Comparison of ENCODE assay signal across 14 cellular contexts in genomic region chr18:47775961-47776360, GRCh38.
DNase-seq lines count a peak whose midpoint lies in the region; ATAC-seq, FAIRE-seq and TF ChIP-seq lines count a peak whose summit lies in the region.
"Had no signal": no experiment of that assay in that cellular context is flagged by ENCODE, and none has a peak within 500 bp of the region (broad histone marks: within the 10 kb centered on the region; RNA-seq: fewer than 3 reads in every experiment).

No MANE protein-coding gene starts in this region.

- POLR2A ChIA-PET in HepG2 (lab: Yijun Ruan, JAX), result no interaction called here

- H3K9me3 ChIP-seq in Karpas-422 (ENCODE audit: low read length), result no peaks in the 10 kb centered on the region
- H3K9me3 ChIP-seq in HepG2 (ENCODE audit: low read length), result no peaks in the 10 kb centered on the region
- H3K9me3 ChIP-seq: ovary had no signal

- H3K4me1 ChIP-seq in Karpas-422 (ENCODE audit: low read length) (peaks cover 10% of the 10 kb centered on the region), HepG2 (ENCODE audit: insufficient read depth, low read length) (no peaks in the 10 kb centered on the region)

- DNase-seq in Karpas-422 (peak; percentile 72), astrocyte of the spinal cord (ENCODE audit: low read depth, low spot score) (no peak), HepG2 (ENCODE audit: low spot score) (peak; percentile 32)
- DNase-seq in activated CD8-positive, alpha-beta memory T cell treated with anti-CD3 and anti-CD28 coated beads for 24 hours, result no peak
- DNase-seq: DMS153; kidney glomerular epithelial cell; NCI-H510A treated with DMSO at 0.1 percent for 48 hours; ovary; stimulated activated CD4-positive, alpha-beta T cell treated with anti-CD3 and anti-CD28 coated beads, Interleukin-2, amount 100 ng/mL, for 48 hours; T-helper 17 cell had no signal

- no peak for FAIRE-seq in HepG2 (lab: Jason Lieb, UNC)

- H3K27me3 ChIP-seq in Karpas-422 (ENCODE audit: low read length) (no peaks in the 10 kb centered on the region; the same call in 1 of the 2 replicates), HepG2 (ENCODE audit: control insufficient read depth in 1 of 2, insufficient read depth in 2 of 2, low read length in 2 of 2) (peaks cover 2 to 9% of the 10 kb centered on the region in 2 experiments; a peak in 3 of 5 replicates)
- H3K27me3 ChIP-seq: ovary had no signal

- intact Hi-C loops in HepG2 (cut with micrococcal nuclease; ENCODE audit: unreplicated experiment), result loop anchor here (1.0 kb wide), 1 partner anchor 246 kb away; no protein-coding TSS in a partner anchor

- H4K20me1 ChIP-seq in Karpas-422 (ENCODE audit: insufficient read depth, low read depth, low read length) (no peaks in the 10 kb centered on the region), HepG2 (ENCODE audit: insufficient read depth, low read length) (no peaks in the 10 kb centered on the region)

- no peaks in the 10 kb centered on the region for H3K36me3 ChIP-seq in Karpas-422 (ENCODE audit: insufficient read depth, low read length)
- no peaks in the 10 kb centered on the region for H3K36me3 ChIP-seq in HepG2 (replicated peaks in 1 of 2; ENCODE audit: control insufficient read depth in 1 of 2, insufficient read depth in 2 of 2, low read length in 2 of 2)
- H3K36me3 ChIP-seq: ovary had no signal

- H3K9me2 ChIP-seq in Karpas-422 (replicated peaks; ENCODE audit: insufficient read depth, low read length), result no peaks in the 10 kb centered on the region

- H3K9ac ChIP-seq in Karpas-422 (ENCODE audit: low read length) (no peak overlapping the region), HepG2 (ENCODE audit: insufficient read depth, low read depth, low read length) (no peak overlapping the region)

- CTCF ChIA-PET in HepG2 (lab: Yijun Ruan, JAX; ENCODE audit: low intra/inter-chr PET ratio, low total read pairs), result no interaction called here

- H3K4me3 ChIP-seq in Karpas-422 (ENCODE audit: low read length) (no peak overlapping the region), astrocyte of the spinal cord (ENCODE audit: low read depth, low read length) (no peak overlapping the region), HepG2 (replicated peaks in 1 of 3; ENCODE audit: insufficient read depth in 1 of 3, low read depth in 2 of 3, low read length in 3 of 3) (no peak overlapping the region)
- H3K4me3 ChIP-seq: ovary had no signal

- H2AFZ ChIP-seq in Karpas-422 (ENCODE audit: low read length) (no peak overlapping the region), HepG2 (ENCODE audit: low read length) (no peak overlapping the region)

- no peak for TF ChIP-seq RAD21 in HepG2 (CRISPR knock-in tag; IDR thresholded peaks at IDR 0.05)

- peak; percentile 35 for TF ChIP-seq CTCF in C4-2B (conservative IDR thresholded peaks at IDR 0.05)
- TF ChIP-seq CTCF in astrocyte of the spinal cord (IDR thresholded peaks at IDR 0.05; ENCODE audit: low read depth, low read length), result peak; percentile 15
- peak; percentile 53 for TF ChIP-seq CTCF in HepG2 (CRISPR knock-in tag; IDR thresholded peaks at IDR 0.05)

- TF ChIP-seq POLR2A in HepG2 (IDR thresholded peaks at IDR 0.05; ENCODE audit: insufficient read depth in 1 of 2, low read depth in 2 of 2, low read length in 2 of 2), result no peak

- in situ Hi-C loops in astrocyte of the spinal cord (cut with HindIII; ENCODE audit: low sequenced_read_pairs) (no loop called here), HepG2 (cut with HindIII; ENCODE audit: extremely low pct_ligation_motif_present, low pct_unique_long_range_greater_than_20kb) (no loop called here)

- WGBS in HepG2 (ENCODE audit: low lambda C conversion rate), result 2% methylated on average over 5 of the region's 5 CpGs

- TF ChIP-seq EP300 in HepG2 (IDR thresholded peaks at IDR 0.05; ENCODE audit: low read depth in 2 of 2, low read length in 2 of 2) (no peak), HepG2 (CRISPR knock-in tag; IDR thresholded peaks at IDR 0.05; ENCODE audit: borderline replicate concordance) (no peak)

- H3K79me2 ChIP-seq in Karpas-422 (ENCODE audit: low read length), result no peaks in the 10 kb centered on the region
- H3K79me2 ChIP-seq in HepG2 (ENCODE audit: insufficient read depth, low read length), result no peaks in the 10 kb centered on the region

- peak; percentile 79 for ATAC-seq in HepG2
- ATAC-seq in HG02610 (IDR thresholded peaks at IDR 0.05; ENCODE audit: unreplicated experiment), result no peak
- no peak for ATAC-seq in GM18870 (IDR thresholded peaks at IDR 0.05; ENCODE audit: unreplicated experiment)
- no peak for ATAC-seq in GM21528 (IDR thresholded peaks at IDR 0.05; ENCODE audit: low FRiP score, unreplicated experiment)
- ATAC-seq: T-helper 17 cell had no signal

- H3K27ac ChIP-seq in C4-2B (no peak overlapping the region), Karpas-422 (ENCODE audit: low read length) (no peak overlapping the region), HepG2 (ENCODE audit: extremely low read length, insufficient read depth, low read length) (no peak overlapping the region)
- H3K27ac ChIP-seq: ovary had no signal

- BruUV-seq in HepG2 (replicated peaks; lab: Mats Ljungman, UMichigan), result no TSS peak

- H3K4me2 ChIP-seq in Karpas-422 (ENCODE audit: low read depth, low read length, poor library complexity, severe bottlenecking), result no peak overlapping the region
- H3K4me2 ChIP-seq in HepG2 (ENCODE audit: low read depth, low read length), result no peak overlapping the region

TF ChIP-seq in HepG2, 621 proteins besides CTCF, POLR2A, EP300 and RAD21:
- TF ChIP-seq STAG1 (CRISPR knock-in tag; IDR thresholded peaks at IDR 0.05), result peak; percentile 63
- TF ChIP-seq ZNF629 (CRISPR knock-in tag; conservative IDR thresholded peaks at IDR 0.05), result no peak

Comparison
In these comparisons a context has a peak if more than half of its experiments do, and no peak if none do; other contexts are left out.
1. DNase-seq: peak in Karpas-422 (single experiment) and HepG2 (single experiment); none in astrocyte of the spinal cord (single experiment) and activated CD8-positive, alpha-beta memory T cell treated with anti-CD3 and anti-CD28 coated beads for 24 hours (single experiment).
2. Peak in every context shown above with its lines, with median percentiles within 50 percentile points of each other: CTCF ChIP-seq.